8 cellular contexts compared by ENCODE assay signal in the genomic region with DNA sequence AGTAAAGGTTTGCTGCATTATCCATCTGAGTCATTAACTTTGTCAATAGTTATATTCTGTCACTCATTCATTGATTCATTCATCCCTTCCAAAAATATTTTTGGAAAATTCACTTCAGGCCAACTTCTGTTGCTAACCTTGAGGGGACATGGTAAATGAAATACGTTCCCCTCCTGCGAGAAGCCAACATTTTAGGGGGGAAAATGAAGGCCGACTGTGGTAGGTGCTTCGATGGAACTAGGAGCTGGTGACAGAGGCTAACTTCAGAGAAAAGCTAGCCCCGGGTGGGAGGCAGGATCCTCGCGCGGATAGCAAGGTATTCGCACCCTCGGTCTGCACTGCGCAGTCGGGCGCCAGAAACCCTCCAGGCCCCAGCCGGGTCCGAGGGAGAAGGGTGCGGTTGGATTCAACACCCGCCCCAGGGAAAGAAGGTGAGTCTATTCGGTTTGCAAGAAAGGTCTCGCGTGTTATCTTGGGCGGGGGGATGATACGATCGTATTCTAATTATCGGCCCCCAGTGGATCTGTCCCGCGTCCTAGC. TPM values are rescaled to one million over a fixed set of nuclear protein-coding genes. Genes with fewer than 3 reads are reported as not detected.
A peak's percentile ranks its signal among the peaks of the same experiment; 100 is the strongest.
DNase-seq lines count a peak whose midpoint lies in the region; ATAC-seq, FAIRE-seq and TF ChIP-seq lines count a peak whose summit lies in the region.

No MANE protein-coding gene starts in this region.

- H3K36me3 ChIP-seq in HUES48 (ENCODE audit: control insufficient read depth, insufficient read depth, low read length): peaks cover 12% of the 10 kb centered on the region
- peaks cover 21% of the 10 kb centered on the region for H3K36me3 ChIP-seq in K562 (ENCODE audit: control insufficient read depth, insufficient read depth, low read length)
- no peaks in the 10 kb centered on the region for H3K36me3 ChIP-seq in left lung
- no peaks in the 10 kb centered on the region for H3K36me3 ChIP-seq in testis (ENCODE audit: low read depth, missing control alignments)

- H4K20me1 ChIP-seq in K562 (replicated peaks; ENCODE audit: control insufficient read depth, insufficient read depth, low read length): no peaks in the 10 kb centered on the region

- peak overlapping the region; percentile 100 for H3K4me2 ChIP-seq in K562 (ENCODE audit: insufficient read depth, low read length)

- WGBS in K562 (ENCODE audit: insufficient coverage, low coverage, missing lambda C conversion rate): 69% methylated on average over 24 of the region's 26 CpGs
- WGBS in testis, 2 donors: 3 to 4% methylated on average over 25 to 26 of the region's 26 CpGs

- no peaks in the 10 kb centered on the region for H3K9me1 ChIP-seq in K562 (ENCODE audit: control insufficient read depth, insufficient read depth, low read length)

- CTCF ChIA-PET in K562 (lab: Yijun Ruan, JAX; ENCODE audit: low intra/inter-chr PET ratio): no interaction called here

- H3K9me3 ChIP-seq in HUES48 (ENCODE audit: control insufficient read depth, insufficient read depth, low read length): 0 out of 2 replicates have a peak, but pooled peaks cover 4% of the 10 kb centered on the region
- H3K9me3 ChIP-seq in K562 (replicated peaks; ENCODE audit: control insufficient read depth, insufficient read depth, low read depth, low read length): 0 out of 2 replicates have a peak, but pooled peaks cover 6% of the 10 kb centered on the region
- no peaks in the 10 kb centered on the region for H3K9me3 ChIP-seq in left lung
- H3K9me3 ChIP-seq in testis: no peaks in the 10 kb centered on the region

- no peaks in the 10 kb centered on the region for H3K27me3 ChIP-seq in HUES48 (ENCODE audit: control insufficient read depth, insufficient read depth, low read length)
- H3K27me3 ChIP-seq in K562 (ENCODE audit: control insufficient read depth in 2 of 2, insufficient read depth in 2 of 2, low read length in 2 of 2): no peaks in the 10 kb centered on the region
- no peaks in the 10 kb centered on the region for H3K27me3 ChIP-seq in left lung
- no peaks in the 10 kb centered on the region for H3K27me3 ChIP-seq in testis

- FAIRE-seq in K562 (lab: Jason Lieb, UNC): no peak

- H3K27ac ChIP-seq in HUES48 (ENCODE audit: low read depth, low read length): peak overlapping the region; percentile 83
- peak overlapping the region; percentile 83 for H3K27ac ChIP-seq in K562 (ENCODE audit: extremely low read depth, low read depth, low read length)
- peak overlapping the region; percentile 68 to 80 for H3K27ac ChIP-seq in left lung
- peak overlapping the region; percentile 77 to 82 for H3K27ac ChIP-seq in testis

- H3K4me3 ChIP-seq in HUES48 (ENCODE audit: low read depth, low read length) (peak overlapping the region; percentile 100), K562 (peak overlapping the region; percentile 93), left lung (peak overlapping the region; percentile 77 to 82), testis (peak overlapping the region; percentile 75 to 91)

- in situ Hi-C loops in K562 (cut with MboI): no loop called here

- intact Hi-C loops in K562 (cut with micrococcal nuclease) (no loop called here), left lung (cut with DNase I) (no loop called here), testis (cut with DNase I; ENCODE audit: low total_unique reads) (no loop called here)

- ATAC-seq in GM19372 (IDR thresholded peaks at IDR 0.05; ENCODE audit: low read depth, unreplicated experiment) (peak; percentile 26), K562 (peak; percentile 32), left lung (peak; percentile 54), GM18873 (IDR thresholded peaks at IDR 0.05; ENCODE audit: low FRiP score, unreplicated experiment) (no peak)

- H3K79me2 ChIP-seq in K562 (ENCODE audit: control insufficient read depth, insufficient read depth, low read length): peaks cover 44% of the 10 kb centered on the region

- H3K9ac ChIP-seq in HUES48 (ENCODE audit: low read depth, low read length): peak overlapping the region; percentile 92
- peak overlapping the region; percentile 89 to 96 for H3K9ac ChIP-seq in K562 (ENCODE audit: insufficient read depth in 1 of 2, low read depth in 2 of 2, low read length in 2 of 2)

- no peak for TF ChIP-seq CTCF in K562 (IDR thresholded peaks at IDR 0.05 in 2 of 3, conservative IDR thresholded peaks at IDR 0.05 in 1 of 3; ENCODE audit: insufficient read depth in 2 of 3, low read depth in 1 of 3, low read length in 3 of 3)
- no peak for TF ChIP-seq CTCF in left lung (IDR thresholded peaks at IDR 0.05)
- TF ChIP-seq CTCF in testis (IDR thresholded peaks at IDR 0.05): no peak

- BruUV-seq in K562 (replicated peaks; lab: Mats Ljungman, UMichigan): no TSS peak

- TF ChIP-seq POLR2A in K562 (conservative IDR thresholded peaks at IDR 0.05): no peak
- no peak for TF ChIP-seq POLR2A in testis (IDR thresholded peaks at IDR 0.05)

- TF ChIP-seq EP300 in K562 (IDR thresholded peaks at IDR 0.05; ENCODE audit: low read length): no peak

- H3K4me1 ChIP-seq in HUES48 (ENCODE audit: control insufficient read depth, insufficient read depth, low read length): peaks cover 6% of the 10 kb centered on the region
- H3K4me1 ChIP-seq in K562 (replicated peaks in 1 of 2; ENCODE audit: control insufficient read depth in 2 of 2, insufficient read depth in 2 of 2, low read length in 2 of 2): peaks cover 7% of the 10 kb centered on the region in 2 experiments; a peak in 4 of 5 replicates
- H3K4me1 ChIP-seq in left lung: peaks cover 10 to 19% of the 10 kb centered on the region in 2 donors
- peaks cover 11% of the 10 kb centered on the region for H3K4me1 ChIP-seq in testis

- POLR2A ChIA-PET in K562 (lab: Yijun Ruan, JAX): interaction anchor here (0.6 to 1.0 kb wide), 5 partner anchors 9 to 182 kb away, joined by 3 to 6 read pairs (median 3); no protein-coding TSS in a partner anchor

- peak overlapping the region; percentile 99 for H2AFZ ChIP-seq in K562 (ENCODE audit: low read depth, low read length)

- DNase-seq in AG08396 (ENCODE audit: low spot score) (peak; percentile 15), K562 (ENCODE audit: extremely low read depth in 1 of 4, low spot score in 3 of 4) (peak in 1 of 4 experiments; percentile 25), left lung (peak; percentile 33 to 73), testis (no peak), H4 (ENCODE audit: low spot score) (no peak)

- TF ChIP-seq RAD21 in K562 (CRISPR knock-in tag; conservative IDR thresholded peaks at IDR 0.05 in 1 of 2, IDR thresholded peaks at IDR 0.05 in 1 of 2): no peak

TF ChIP-seq in K562, 482 proteins besides CTCF, POLR2A, EP300 and RAD21 (continues in another document):
- TF ChIP-seq, protein P1, sequence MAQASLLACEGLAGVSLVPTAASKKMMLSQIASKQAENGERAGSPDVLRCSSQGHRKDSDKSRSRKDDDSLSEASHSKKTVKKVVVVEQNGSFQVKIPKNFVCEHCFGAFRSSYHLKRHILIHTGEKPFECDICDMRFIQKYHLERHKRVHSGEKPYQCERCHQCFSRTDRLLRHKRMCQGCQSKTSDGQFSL (CRISPR knock-in tag; IDR thresholded peaks at IDR 0.05): no peak
- TF ChIP-seq, protein P1 (tag; IDR thresholded peaks at IDR 0.05): 0 out of 4 replicates have a peak, but pooled peaks of 1 of the 2 experiments have one; percentile 18
- TF ChIP-seq ASH1L (IDR thresholded peaks at IDR 0.05; ENCODE audit: borderline replicate concordance, low read depth, partially characterized antibody) (no peak), NRF1 (conservative IDR thresholded peaks at IDR 0.05 in 1 of 2, IDR thresholded peaks at IDR 0.05 in 1 of 2) (0 out of 4 replicates have a peak, but pooled peaks of 1 of the 2 experiments have one; percentile 0), CHD4 (IDR thresholded peaks at IDR 0.05; ENCODE audit: insufficient read depth, insufficient replicate concordance, low read depth, low read length, poor library complexity, severe bottlenecking) (no peak)
- TF ChIP-seq, protein P2, sequence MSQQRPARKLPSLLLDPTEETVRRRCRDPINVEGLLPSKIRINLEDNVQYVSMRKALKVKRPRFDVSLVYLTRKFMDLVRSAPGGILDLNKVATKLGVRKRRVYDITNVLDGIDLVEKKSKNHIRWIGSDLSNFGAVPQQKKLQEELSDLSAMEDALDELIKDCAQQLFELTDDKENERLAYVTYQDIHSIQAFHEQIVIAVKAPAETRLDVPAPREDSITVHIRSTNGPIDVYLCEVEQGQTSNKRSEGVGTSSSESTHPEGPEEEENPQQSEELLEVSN (IDR thresholded peaks at IDR 0.05; ENCODE audit: borderline replicate concordance in 1 of 2, extremely low read depth in 1 of 2, insufficient read depth in 1 of 2, insufficient read length in 1 of 2, low read depth in 1 of 2, low read length in 1 of 2, poor library complexity in 1 of 2, severe bottlenecking in 1 of 2): peak in 1 of 2 experiments; percentile 6

RNA-seq across cellular contexts. Expression of gene RRP15, which starts 0.6 kb away (rescaled TPM):
- total RNA-seq in K562 (2011; cell fraction: chromatin; rRNA removed; ENCODE audit: low replicate concordance): 7.8 and 25.2 TPM in 2 replicates
- total RNA-seq in K562 (2011; cell fraction: nucleolus; rRNA removed): 4.5 TPM in 2 replicates
- total RNA-seq in K562 (2011; cell fraction: nucleoplasm; rRNA removed): 10.2 and 16.1 TPM in 2 replicates
- total RNA-seq in K562 (2014; rRNA removed): 14.8 and 17.5 TPM in 2 replicates
- 58.1 and 72.6 TPM in 2 replicates for total RNA-seq in K562 (2014; rRNA removed; fragmentation: Illumina TruSeq; extraction: Trizol)
- 35.8 and 36.9 TPM in 2 replicates for total RNA-seq in K562 (2015; rRNA removed; fragmentation: Illumina TruSeq; extraction: Trizol)
- total RNA-seq in K562 (2021): 42.1 and 42.9 TPM in 2 replicates
- 6.5 and 9.5 TPM in 2 replicates for polyA plus RNA-seq in K562 (2011; rRNA removed)
- 1.2 and 2.4 TPM in 2 replicates for polyA plus RNA-seq in K562 (2011; cell fraction: cytosol; rRNA removed)
- polyA plus RNA-seq in K562 (2011; cell fraction: nucleus; rRNA removed): 2.6 and 2.9 TPM in 2 replicates
- polyA plus RNA-seq in K562 (2012): 10.1 and 17.9 TPM in 2 replicates
- polyA plus RNA-seq in K562 (2014; fragmentation: Illumina TruSeq; extraction: Trizol): 16.0 and 20.1 TPM in 2 replicates
- 10 to 100 TPM; 29.3 to 54.8 TPM for polyA plus RNA-seq in K562 (2014; fragmentation: Nextera tagmentation; extraction: Ambion mirVana)
- polyA plus RNA-seq in K562 (2014; rRNA removed): 9.2 and 12.5 TPM in 2 replicates
- polyA minus RNA-seq in K562 (2011; rRNA and poly(A)+ RNA removed): 15.9 and 16.6 TPM in 2 replicates
- 3.5 and 7.6 TPM in 2 replicates for polyA minus RNA-seq in K562 (2011; cell fraction: cytosol; rRNA and poly(A)+ RNA removed)
- 5.8 and 13.2 TPM in 2 replicates for polyA minus RNA-seq in K562 (2011; cell fraction: nucleus; rRNA and poly(A)+ RNA removed)
- 10 to 100 TPM; 13.8 to 17.2 TPM for total RNA-seq in left lung
- total RNA-seq in testis: 1 to 10 TPM; 5.5 to 9.7 TPM
- polyA plus RNA-seq in testis (ENCODE audit: insufficient read depth, low read depth, low replicate concordance): 6.5 TPM
- total RNA-seq in H4 (2014; rRNA removed; shearing (Covaris generic)): 5.5 and 5.8 TPM in 2 replicates

Comparison
In these comparisons a context has a peak if more than half of its experiments do, and no peak if none do; other contexts are left out.
1. DNase-seq: peak in AG08396 (single experiment) and left lung (2 of 2); none in testis (single experiment) and H4 (single experiment).
2. Peak in every context shown above with its lines, with median percentiles within 50 percentile points of each other: H3K27ac ChIP-seq and H3K4me3 ChIP-seq.